ENCODE assay signal across 1 cellular context in the genomic region with DNA sequence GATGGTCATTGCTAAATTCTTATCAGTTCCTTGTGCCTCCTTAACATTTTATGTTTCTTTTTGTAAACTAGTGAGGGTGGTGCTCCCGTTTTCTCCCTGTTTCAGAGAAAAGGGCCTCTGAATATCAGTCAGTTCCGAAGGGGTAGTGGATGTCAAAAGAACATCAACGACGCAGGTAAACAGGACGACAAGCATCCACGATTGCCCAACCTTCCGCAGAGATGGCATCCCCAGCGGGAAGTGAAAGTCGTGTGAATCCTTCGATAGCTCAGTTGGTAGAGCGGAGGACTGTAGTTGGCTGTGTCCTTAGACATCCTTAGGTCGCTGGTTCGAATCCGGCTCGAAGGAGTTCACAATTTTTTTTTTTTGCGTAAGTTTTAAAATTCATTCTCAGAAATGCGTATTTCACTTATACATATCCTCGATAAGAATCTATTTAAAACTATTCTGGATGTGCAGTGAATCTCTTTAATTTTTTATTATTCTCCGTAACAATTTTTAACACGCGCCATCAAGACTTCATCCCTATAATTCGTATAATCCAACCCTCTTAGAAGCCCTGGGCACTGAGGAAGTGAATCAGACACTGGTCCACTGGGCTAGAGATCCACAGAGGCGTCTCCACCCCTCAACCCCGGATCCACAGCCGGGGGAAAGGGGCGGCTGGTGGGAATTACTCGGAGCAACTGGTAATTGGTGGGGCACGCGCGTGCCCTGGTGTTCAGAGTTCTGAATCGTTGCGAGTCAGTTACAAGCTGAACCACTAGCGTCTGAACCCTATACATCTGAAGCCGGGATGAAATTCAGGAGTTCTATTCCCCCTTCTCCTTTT.
TF ChIP-seq lines count a peak whose summit lies in the region.

No MANE protein-coding gene starts in this region.

TF ChIP-seq in HepG2, 621 proteins besides CTCF, POLR2A, EP300 and RAD21 (continued from another document and continues in another):
- TF ChIP-seq CENPT (CRISPR knock-in tag; IDR thresholded peaks at IDR 0.05; ENCODE audit: low read depth) (no peak), PITX1 (CRISPR knock-in tag; IDR thresholded peaks at IDR 0.05) (peak; percentile 56; the same call in 1 of the 2 replicates), ZNF230 (CRISPR knock-in tag; IDR thresholded peaks at IDR 0.05) (no peak), RCOR2 (CRISPR knock-in tag; IDR thresholded peaks at IDR 0.05) (peak; percentile 91), NFKBIZ (CRISPR knock-in tag; IDR thresholded peaks at IDR 0.05) (peak; percentile 50; the same call in 1 of the 2 replicates), PRPF4 (IDR thresholded peaks at IDR 0.05; ENCODE audit: low read depth, low read length, poor library complexity, severe bottlenecking) (peak; percentile 98), DNMT3B (CRISPR knock-in tag; conservative IDR thresholded peaks at IDR 0.05) (peak; percentile 75; the same call in 1 of the 2 replicates), REXO4 (CRISPR knock-in tag; IDR thresholded peaks at IDR 0.05; ENCODE audit: borderline replicate concordance) (no peak), ATRX (CRISPR knock-in tag; IDR thresholded peaks at IDR 0.05; ENCODE audit: borderline replicate concordance) (no peak), MLLT10 (CRISPR knock-in tag; IDR thresholded peaks at IDR 0.05) (no peak), JUNB (CRISPR knock-in tag; IDR thresholded peaks at IDR 0.05; ENCODE audit: borderline replicate concordance) (no peak), ZNF263 (CRISPR knock-in tag; IDR thresholded peaks at IDR 0.05) (peak; percentile 46; the same call in 1 of the 2 replicates), FOXK1 (CRISPR knock-in tag; IDR thresholded peaks at IDR 0.05; ENCODE audit: borderline replicate concordance, low read depth) (peak; percentile 99), ATM (IDR thresholded peaks at IDR 0.05; ENCODE audit: borderline replicate concordance) (no peak), HMGA1 (CRISPR knock-in tag; conservative IDR thresholded peaks at IDR 0.05) (no peak), ZNF451 (CRISPR knock-in tag; IDR thresholded peaks at IDR 0.05) (no peak), BCL6 (CRISPR knock-in tag; IDR thresholded peaks at IDR 0.05) (peak; percentile 88), PTBP1 (IDR thresholded peaks at IDR 0.05; ENCODE audit: low read depth, low read length, poor library complexity, severe bottlenecking) (no peak), ZNF20 (CRISPR knock-in tag; IDR thresholded peaks at IDR 0.05) (peak; percentile 15; the same call in 1 of the 2 replicates), ZNF598 (CRISPR knock-in tag; IDR thresholded peaks at IDR 0.05; ENCODE audit: borderline replicate concordance) (no peak), ZNF629 (CRISPR knock-in tag; conservative IDR thresholded peaks at IDR 0.05) (peak; percentile 61), IRX3 (CRISPR knock-in tag; IDR thresholded peaks at IDR 0.05; ENCODE audit: borderline replicate concordance, low read depth) (no peak)
- TF ChIP-seq, protein P1, sequence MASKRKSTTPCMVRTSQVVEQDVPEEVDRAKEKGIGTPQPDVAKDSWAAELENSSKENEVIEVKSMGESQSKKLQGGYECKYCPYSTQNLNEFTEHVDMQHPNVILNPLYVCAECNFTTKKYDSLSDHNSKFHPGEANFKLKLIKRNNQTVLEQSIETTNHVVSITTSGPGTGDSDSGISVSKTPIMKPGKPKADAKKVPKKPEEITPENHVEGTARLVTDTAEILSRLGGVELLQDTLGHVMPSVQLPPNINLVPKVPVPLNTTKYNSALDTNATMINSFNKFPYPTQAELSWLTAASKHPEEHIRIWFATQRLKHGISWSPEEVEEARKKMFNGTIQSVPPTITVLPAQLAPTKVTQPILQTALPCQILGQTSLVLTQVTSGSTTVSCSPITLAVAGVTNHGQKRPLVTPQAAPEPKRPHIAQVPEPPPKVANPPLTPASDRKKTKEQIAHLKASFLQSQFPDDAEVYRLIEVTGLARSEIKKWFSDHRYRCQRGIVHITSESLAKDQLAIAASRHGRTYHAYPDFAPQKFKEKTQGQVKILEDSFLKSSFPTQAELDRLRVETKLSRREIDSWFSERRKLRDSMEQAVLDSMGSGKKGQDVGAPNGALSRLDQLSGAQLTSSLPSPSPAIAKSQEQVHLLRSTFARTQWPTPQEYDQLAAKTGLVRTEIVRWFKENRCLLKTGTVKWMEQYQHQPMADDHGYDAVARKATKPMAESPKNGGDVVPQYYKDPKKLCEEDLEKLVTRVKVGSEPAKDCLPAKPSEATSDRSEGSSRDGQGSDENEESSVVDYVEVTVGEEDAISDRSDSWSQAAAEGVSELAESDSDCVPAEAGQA (IDR thresholded peaks at IDR 0.05; ENCODE audit: low read depth) = peak; percentile 54; the same call in 1 of the 2 replicates
- TF ChIP-seq, protein P1 (CRISPR knock-in tag; IDR thresholded peaks at IDR 0.05; ENCODE audit: borderline replicate concordance) = no peak
- TF ChIP-seq, protein P2, sequence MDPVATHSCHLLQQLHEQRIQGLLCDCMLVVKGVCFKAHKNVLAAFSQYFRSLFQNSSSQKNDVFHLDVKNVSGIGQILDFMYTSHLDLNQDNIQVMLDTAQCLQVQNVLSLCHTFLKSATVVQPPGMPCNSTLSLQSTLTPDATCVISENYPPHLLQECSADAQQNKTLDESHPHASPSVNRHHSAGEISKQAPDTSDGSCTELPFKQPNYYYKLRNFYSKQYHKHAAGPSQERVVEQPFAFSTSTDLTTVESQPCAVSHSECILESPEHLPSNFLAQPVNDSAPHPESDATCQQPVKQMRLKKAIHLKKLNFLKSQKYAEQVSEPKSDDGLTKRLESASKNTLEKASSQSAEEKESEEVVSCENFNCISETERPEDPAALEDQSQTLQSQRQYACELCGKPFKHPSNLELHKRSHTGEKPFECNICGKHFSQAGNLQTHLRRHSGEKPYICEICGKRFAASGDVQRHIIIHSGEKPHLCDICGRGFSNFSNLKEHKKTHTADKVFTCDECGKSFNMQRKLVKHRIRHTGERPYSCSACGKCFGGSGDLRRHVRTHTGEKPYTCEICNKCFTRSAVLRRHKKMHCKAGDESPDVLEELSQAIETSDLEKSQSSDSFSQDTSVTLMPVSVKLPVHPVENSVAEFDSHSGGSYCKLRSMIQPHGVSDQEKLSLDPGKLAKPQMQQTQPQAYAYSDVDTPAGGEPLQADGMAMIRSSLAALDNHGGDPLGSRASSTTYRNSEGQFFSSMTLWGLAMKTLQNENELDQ (CRISPR knock-in tag; IDR thresholded peaks at IDR 0.05; ENCODE audit: borderline replicate concordance) = peak; percentile 87; the same call in 1 of the 2 replicates
- TF ChIP-seq, protein P3, sequence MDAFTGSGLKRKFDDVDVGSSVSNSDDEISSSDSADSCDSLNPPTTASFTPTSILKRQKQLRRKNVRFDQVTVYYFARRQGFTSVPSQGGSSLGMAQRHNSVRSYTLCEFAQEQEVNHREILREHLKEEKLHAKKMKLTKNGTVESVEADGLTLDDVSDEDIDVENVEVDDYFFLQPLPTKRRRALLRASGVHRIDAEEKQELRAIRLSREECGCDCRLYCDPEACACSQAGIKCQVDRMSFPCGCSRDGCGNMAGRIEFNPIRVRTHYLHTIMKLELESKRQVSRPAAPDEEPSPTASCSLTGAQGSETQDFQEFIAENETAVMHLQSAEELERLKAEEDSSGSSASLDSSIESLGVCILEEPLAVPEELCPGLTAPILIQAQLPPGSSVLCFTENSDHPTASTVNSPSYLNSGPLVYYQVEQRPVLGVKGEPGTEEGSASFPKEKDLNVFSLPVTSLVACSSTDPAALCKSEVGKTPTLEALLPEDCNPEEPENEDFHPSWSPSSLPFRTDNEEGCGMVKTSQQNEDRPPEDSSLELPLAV (CRISPR knock-in tag; conservative IDR thresholded peaks at IDR 0.05; ENCODE audit: low read depth) = no peak
- TF ChIP-seq, protein P4, sequence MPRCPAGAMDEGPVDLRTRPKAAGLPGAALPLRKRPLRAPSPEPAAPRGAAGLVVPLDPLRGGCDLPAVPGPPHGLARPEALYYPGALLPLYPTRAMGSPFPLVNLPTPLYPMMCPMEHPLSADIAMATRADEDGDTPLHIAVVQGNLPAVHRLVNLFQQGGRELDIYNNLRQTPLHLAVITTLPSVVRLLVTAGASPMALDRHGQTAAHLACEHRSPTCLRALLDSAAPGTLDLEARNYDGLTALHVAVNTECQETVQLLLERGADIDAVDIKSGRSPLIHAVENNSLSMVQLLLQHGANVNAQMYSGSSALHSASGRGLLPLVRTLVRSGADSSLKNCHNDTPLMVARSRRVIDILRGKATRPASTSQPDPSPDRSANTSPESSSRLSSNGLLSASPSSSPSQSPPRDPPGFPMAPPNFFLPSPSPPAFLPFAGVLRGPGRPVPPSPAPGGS (CRISPR knock-in tag; IDR thresholded peaks at IDR 0.05) = no peak
- TF ChIP-seq, protein P5, sequence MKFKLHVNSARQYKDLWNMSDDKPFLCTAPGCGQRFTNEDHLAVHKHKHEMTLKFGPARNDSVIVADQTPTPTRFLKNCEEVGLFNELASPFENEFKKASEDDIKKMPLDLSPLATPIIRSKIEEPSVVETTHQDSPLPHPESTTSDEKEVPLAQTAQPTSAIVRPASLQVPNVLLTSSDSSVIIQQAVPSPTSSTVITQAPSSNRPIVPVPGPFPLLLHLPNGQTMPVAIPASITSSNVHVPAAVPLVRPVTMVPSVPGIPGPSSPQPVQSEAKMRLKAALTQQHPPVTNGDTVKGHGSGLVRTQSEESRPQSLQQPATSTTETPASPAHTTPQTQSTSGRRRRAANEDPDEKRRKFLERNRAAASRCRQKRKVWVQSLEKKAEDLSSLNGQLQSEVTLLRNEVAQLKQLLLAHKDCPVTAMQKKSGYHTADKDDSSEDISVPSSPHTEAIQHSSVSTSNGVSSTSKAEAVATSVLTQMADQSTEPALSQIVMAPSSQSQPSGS (CRISPR knock-in tag; IDR thresholded peaks at IDR 0.05) = peak; percentile 91
- TF ChIP-seq, protein P6, sequence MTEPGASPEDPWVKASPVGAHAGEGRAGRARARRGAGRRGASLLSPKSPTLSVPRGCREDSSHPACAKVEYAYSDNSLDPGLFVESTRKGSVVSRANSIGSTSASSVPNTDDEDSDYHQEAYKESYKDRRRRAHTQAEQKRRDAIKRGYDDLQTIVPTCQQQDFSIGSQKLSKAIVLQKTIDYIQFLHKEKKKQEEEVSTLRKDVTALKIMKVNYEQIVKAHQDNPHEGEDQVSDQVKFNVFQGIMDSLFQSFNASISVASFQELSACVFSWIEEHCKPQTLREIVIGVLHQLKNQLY (CRISPR knock-in tag; IDR thresholded peaks at IDR 0.05) = peak; percentile 66; the same call in 1 of the 2 replicates
- TF ChIP-seq, protein P7, sequence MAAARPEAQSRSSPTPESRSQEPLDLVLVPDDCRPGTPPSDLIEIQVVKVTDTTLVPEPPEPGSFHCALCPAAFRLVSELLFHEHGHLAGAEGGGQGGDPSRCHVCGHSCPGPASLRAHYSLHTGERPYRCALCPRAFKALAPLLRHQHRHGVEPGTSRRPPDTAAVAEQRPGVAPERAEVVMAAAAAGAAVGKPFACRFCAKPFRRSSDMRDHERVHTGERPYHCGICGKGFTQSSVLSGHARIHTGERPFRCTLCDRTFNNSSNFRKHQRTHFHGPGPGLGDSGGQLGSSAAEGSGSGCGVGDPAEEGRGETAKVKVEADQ (CRISPR knock-in tag; IDR thresholded peaks at IDR 0.05; ENCODE audit: borderline replicate concordance) = peak; percentile 59; the same call in 1 of the 2 replicates
- TF ChIP-seq, protein P8, sequence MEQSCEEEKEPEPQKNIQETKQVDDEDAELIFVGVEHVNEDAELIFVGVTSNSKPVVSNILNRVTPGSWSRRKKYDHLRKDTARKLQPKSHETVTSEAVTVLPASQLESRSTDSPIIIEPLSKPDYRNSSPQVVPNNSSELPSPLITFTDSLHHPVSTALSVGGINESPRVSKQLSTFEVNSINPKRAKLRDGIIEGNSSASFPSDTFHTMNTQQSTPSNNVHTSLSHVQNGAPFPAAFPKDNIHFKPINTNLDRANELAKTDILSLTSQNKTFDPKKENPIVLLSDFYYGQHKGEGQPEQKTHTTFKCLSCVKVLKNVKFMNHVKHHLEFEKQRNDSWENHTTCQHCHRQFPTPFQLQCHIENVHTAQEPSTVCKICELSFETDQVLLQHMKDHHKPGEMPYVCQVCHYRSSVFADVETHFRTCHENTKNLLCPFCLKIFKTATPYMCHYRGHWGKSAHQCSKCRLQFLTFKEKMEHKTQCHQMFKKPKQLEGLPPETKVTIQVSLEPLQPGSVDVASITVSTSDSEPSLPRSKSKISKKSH (CRISPR knock-in tag; IDR thresholded peaks at IDR 0.05; ENCODE audit: borderline replicate concordance) = no peak
- TF ChIP-seq, protein P9, sequence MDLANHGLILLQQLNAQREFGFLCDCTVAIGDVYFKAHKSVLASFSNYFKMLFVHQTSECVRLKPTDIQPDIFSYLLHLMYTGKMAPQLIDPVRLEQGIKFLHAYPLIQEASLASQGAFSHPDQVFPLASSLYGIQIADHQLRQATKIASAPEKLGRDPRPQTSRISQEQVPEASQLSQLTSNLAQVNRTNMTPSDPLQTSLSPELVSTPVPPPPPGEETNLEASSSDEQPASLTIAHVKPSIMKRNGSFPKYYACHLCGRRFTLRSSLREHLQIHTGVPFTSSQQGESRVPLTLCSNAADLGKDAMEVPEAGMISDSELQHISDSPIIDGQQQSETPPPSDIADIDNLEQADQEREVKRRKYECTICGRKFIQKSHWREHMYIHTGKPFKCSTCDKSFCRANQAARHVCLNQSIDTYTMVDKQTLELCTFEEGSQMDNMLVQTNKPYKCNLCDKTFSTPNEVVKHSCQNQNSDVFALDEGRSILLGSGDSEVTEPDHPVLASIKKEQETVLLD (CRISPR knock-in tag; IDR thresholded peaks at IDR 0.05; ENCODE audit: low read depth) = no peak
- TF ChIP-seq, protein P10, sequence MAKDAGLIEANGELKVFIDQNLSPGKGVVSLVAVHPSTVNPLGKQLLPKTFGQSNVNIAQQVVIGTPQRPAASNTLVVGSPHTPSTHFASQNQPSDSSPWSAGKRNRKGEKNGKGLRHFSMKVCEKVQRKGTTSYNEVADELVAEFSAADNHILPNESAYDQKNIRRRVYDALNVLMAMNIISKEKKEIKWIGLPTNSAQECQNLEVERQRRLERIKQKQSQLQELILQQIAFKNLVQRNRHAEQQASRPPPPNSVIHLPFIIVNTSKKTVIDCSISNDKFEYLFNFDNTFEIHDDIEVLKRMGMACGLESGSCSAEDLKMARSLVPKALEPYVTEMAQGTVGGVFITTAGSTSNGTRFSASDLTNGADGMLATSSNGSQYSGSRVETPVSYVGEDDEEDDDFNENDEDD (CRISPR knock-in tag; IDR thresholded peaks at IDR 0.05; ENCODE audit: borderline replicate concordance) = peak; percentile 63; the same call in 1 of the 2 replicates
